Comparison of ENCODE assay signal across 12 cellular contexts in genomic region chr22:20517422-20517821, GRCh38. TPM values are rescaled to one million over a fixed set of nuclear protein-coding genes. Genes with fewer than 3 reads are reported as not detected.
DNase-seq lines count a peak whose midpoint lies in the region; ATAC-seq and TF ChIP-seq lines count a peak whose summit lies in the region.
"Had no signal": no experiment of that assay in that cellular context is flagged by ENCODE, and none has a peak within 500 bp of the region (broad histone marks: within the 10 kb centered on the region; RNA-seq: fewer than 3 reads in every experiment).

No MANE protein-coding gene starts in this region.

- no peak overlapping the region for H3K4me3 ChIP-seq in endodermal cell (ENCODE audit: low read length)

- no peaks in the 10 kb centered on the region for H3K4me1 ChIP-seq in endodermal cell (ENCODE audit: control insufficient read depth, insufficient read depth, low read length)

- H3K9me3 Mint-ChIP-seq in activated CD4-positive, alpha-beta T cell treated with anti-CD3 and anti-CD28 coated beads for 36 hours (ENCODE audit: low read depth): no peaks in the 10 kb centered on the region
- no peaks in the 10 kb centered on the region for H3K9me3 Mint-ChIP-seq in activated CD4-positive, alpha-beta memory T cell treated with anti-CD3 and anti-CD28 coated beads for 36 hours
- H3K9me3 Mint-ChIP-seq in endodermal cell: no peaks in the 10 kb centered on the region
- no peaks in the 10 kb centered on the region for H3K9me3 Mint-ChIP-seq in neural crest cell
- H3K9me3 Mint-ChIP-seq: memory B cell had no signal

- peaks cover 66% of the 10 kb centered on the region for H3K4me1 Mint-ChIP-seq in activated CD4-positive, alpha-beta T cell treated with anti-CD3 and anti-CD28 coated beads for 36 hours
- H3K4me1 Mint-ChIP-seq in activated CD4-positive, alpha-beta memory T cell treated with anti-CD3 and anti-CD28 coated beads for 36 hours (ENCODE audit: low read depth): peaks cover 71% of the 10 kb centered on the region
- H3K4me1 Mint-ChIP-seq in endodermal cell (peaks cover 7% of the 10 kb centered on the region), neural crest cell (peaks cover 36% of the 10 kb centered on the region)

- no peaks in the 10 kb centered on the region for H3K27me3 Mint-ChIP-seq in activated CD4-positive, alpha-beta T cell treated with anti-CD3 and anti-CD28 coated beads for 36 hours
- H3K27me3 Mint-ChIP-seq in activated CD4-positive, alpha-beta memory T cell treated with anti-CD3 and anti-CD28 coated beads for 36 hours: no peaks in the 10 kb centered on the region
- no peaks in the 10 kb centered on the region for H3K27me3 Mint-ChIP-seq in endodermal cell (ENCODE audit: insufficient read depth)
- H3K27me3 Mint-ChIP-seq in neural crest cell (ENCODE audit: low read depth): no peaks in the 10 kb centered on the region
- H3K27me3 Mint-ChIP-seq: memory B cell had no signal

- peaks cover 40% of the 10 kb centered on the region for H3K36me3 Mint-ChIP-seq in activated CD4-positive, alpha-beta T cell treated with anti-CD3 and anti-CD28 coated beads for 36 hours (ENCODE audit: low read depth)
- H3K36me3 Mint-ChIP-seq in activated CD4-positive, alpha-beta memory T cell treated with anti-CD3 and anti-CD28 coated beads for 36 hours: peaks cover 32% of the 10 kb centered on the region
- peaks cover 23% of the 10 kb centered on the region for H3K36me3 Mint-ChIP-seq in endodermal cell (ENCODE audit: low read depth)
- H3K36me3 Mint-ChIP-seq in neural crest cell (ENCODE audit: low read depth): no peaks in the 10 kb centered on the region

- H3K9me3 ChIP-seq in endodermal cell (ENCODE audit: control insufficient read depth, low read length): no peaks in the 10 kb centered on the region

- peak overlapping the region; percentile 11 for H3K4me3 Mint-ChIP-seq in activated CD4-positive, alpha-beta T cell treated with anti-CD3 and anti-CD28 coated beads for 36 hours
- no peak overlapping the region for H3K4me3 Mint-ChIP-seq in activated CD4-positive, alpha-beta memory T cell treated with anti-CD3 and anti-CD28 coated beads for 36 hours
- H3K4me3 Mint-ChIP-seq in endodermal cell (no peak overlapping the region), neural crest cell (no peak overlapping the region)
- H3K4me3 Mint-ChIP-seq: memory B cell had no signal

- peak overlapping the region; percentile 16 for H3K27ac ChIP-seq in endodermal cell (ENCODE audit: low read depth, low read length)

- H3K36me3 ChIP-seq in endodermal cell (ENCODE audit: control insufficient read depth, insufficient read depth, low read length): peaks cover 56% of the 10 kb centered on the region

- no peaks in the 10 kb centered on the region for H3K27me3 ChIP-seq in endodermal cell (ENCODE audit: control insufficient read depth, insufficient read depth, low read length, poor library complexity, severe bottlenecking)

- peak overlapping the region; percentile 70 for H3K27ac Mint-ChIP-seq in activated CD4-positive, alpha-beta T cell treated with anti-CD3 and anti-CD28 coated beads for 36 hours
- H3K27ac Mint-ChIP-seq in activated CD4-positive, alpha-beta memory T cell treated with anti-CD3 and anti-CD28 coated beads for 36 hours: peak overlapping the region; percentile 68
- H3K27ac Mint-ChIP-seq in endodermal cell: peak overlapping the region; percentile 60
- H3K27ac Mint-ChIP-seq in neural crest cell (ENCODE audit: unreplicated experiment): peak overlapping the region; percentile 78

- no peak for ATAC-seq in activated CD4-positive, alpha-beta T cell treated with anti-CD3 and anti-CD28 coated beads for 36 hours
- ATAC-seq in HG03439 (IDR thresholded peaks at IDR 0.05; ENCODE audit: unreplicated experiment) (no peak), GM21619 (IDR thresholded peaks at IDR 0.05; ENCODE audit: unreplicated experiment) (no peak)

- intact Hi-C loops in activated CD4-positive, alpha-beta T cell treated with anti-CD3 and anti-CD28 coated beads for 36 hours (cut with DNase I, micrococcal nuclease): no loop called here
- intact Hi-C loops in activated CD4-positive, alpha-beta memory T cell treated with anti-CD3 and anti-CD28 coated beads for 36 hours (cut with micrococcal nuclease): no loop called here

- POLR2A ChIA-PET in activated CD4-positive, alpha-beta T cell treated with anti-CD3 and anti-CD28 coated beads for 36 hours (lab: Charles Lee): interaction anchor here (0.6 kb wide), 1 partner anchor 1079 kb away, joined by 6 read pairs; no protein-coding TSS in a partner anchor
- POLR2A ChIA-PET in activated CD4-positive, alpha-beta memory T cell treated with anti-CD3 and anti-CD28 coated beads for 36 hours (lab: Charles Lee): interaction anchor here (2.1 kb wide), 1 partner anchor 9 kb away, joined by 11 read pairs; the partner anchor contains the start of gene MED15

- 82 to 100% methylated on average over 2 to 4 of the region's 4 CpGs for WGBS in endodermal cell (ENCODE audit: insufficient coverage in 1 of 2, insufficient read length in 1 of 2), 2 experiments

- no peak overlapping the region for H3K9ac ChIP-seq in endodermal cell (ENCODE audit: extremely low read depth, low read length, poor library complexity, severe bottlenecking)

- no peak for DNase-seq in activated CD4-positive, alpha-beta T cell treated with anti-CD3 and anti-CD28 coated beads for 36 hours
- DNase-seq in activated CD4-positive, alpha-beta T cell treated with anti-CD3 and anti-CD28 coated beads for 1 hour: no peak
- peak; percentile 21 for DNase-seq in activated CD4-positive, alpha-beta memory T cell treated with anti-CD3 and anti-CD28 coated beads for 36 hours
- DNase-seq in endodermal cell: no peak
- DNase-seq in neural crest cell (ENCODE audit: low read depth, low spot score): no peak
- no peak for DNase-seq in foreskin melanocyte
- DNase-seq: activated effector memory CD4-positive, alpha-beta T cell treated with anti-CD3 and anti-CD28 coated beads, Interleukin-2, amount 50 U/mL, for 16 hours; NCI-H2171; trophoblast cell had no signal

- TF ChIP-seq CTCF in endodermal cell (conservative IDR thresholded peaks at IDR 0.05) (no peak), neural crest cell (conservative IDR thresholded peaks at IDR 0.05) (no peak)

- CTCF ChIA-PET in activated CD4-positive, alpha-beta T cell treated with anti-CD3 and anti-CD28 coated beads for 36 hours (lab: Charles Lee): interaction anchor here (1.0 kb wide), 1 partner anchor 33 kb away, joined by 3 read pairs; no protein-coding TSS in a partner anchor
- CTCF ChIA-PET in activated CD4-positive, alpha-beta memory T cell treated with anti-CD3 and anti-CD28 coated beads for 36 hours (lab: Charles Lee): interaction anchor here (1.2 to 2.1 kb wide), 4 partner anchors 9 to 55 kb away, joined by 3 to 10 read pairs (median 4); partner anchors contain the start of gene MED15

RNA-seq across cellular contexts. Expression of gene MED15, which starts 10.0 kb away (rescaled TPM):
- total RNA-seq in activated CD4-positive, alpha-beta T cell treated with anti-CD3 and anti-CD28 coated beads for 36 hours: 100 to 1,000 TPM in 1 of 2 experiments, 10 to 100 TPM in 1; 84.4 to 107 TPM
- 10 to 100 TPM; 93.3 to 97.4 TPM for total RNA-seq in activated CD4-positive, alpha-beta memory T cell treated with anti-CD3 and anti-CD28 coated beads for 36 hours
- total RNA-seq in endodermal cell: 10 to 100 TPM; 61.4 to 62.7 TPM
- polyA plus RNA-seq in endodermal cell (2013, experiment 1 of 2): 49.1 TPM
- 45.9 TPM for polyA plus RNA-seq in endodermal cell (2013, experiment 2 of 2)
- 78.6 and 84.5 TPM in 2 replicates for total RNA-seq in neural crest cell

RNA-seq across cellular contexts. Expression of gene KLHL22, which starts 21.8 kb away (rescaled TPM):
- 10 to 100 TPM; 14.1 to 15.2 TPM for total RNA-seq in activated CD4-positive, alpha-beta T cell treated with anti-CD3 and anti-CD28 coated beads for 36 hours
- total RNA-seq in activated CD4-positive, alpha-beta memory T cell treated with anti-CD3 and anti-CD28 coated beads for 36 hours: 10 to 100 TPM; 23.3 to 25.5 TPM
- total RNA-seq in endodermal cell: 10 to 100 TPM; 26.5 to 32.8 TPM
- polyA plus RNA-seq in endodermal cell (2013, experiment 1 of 2): 23.7 TPM
- polyA plus RNA-seq in endodermal cell (2013, experiment 2 of 2): 23.3 TPM
- 42.5 and 48.9 TPM in 2 replicates for total RNA-seq in neural crest cell
